ENCODE assay signal across 20 cellular contexts in the genomic region with DNA sequence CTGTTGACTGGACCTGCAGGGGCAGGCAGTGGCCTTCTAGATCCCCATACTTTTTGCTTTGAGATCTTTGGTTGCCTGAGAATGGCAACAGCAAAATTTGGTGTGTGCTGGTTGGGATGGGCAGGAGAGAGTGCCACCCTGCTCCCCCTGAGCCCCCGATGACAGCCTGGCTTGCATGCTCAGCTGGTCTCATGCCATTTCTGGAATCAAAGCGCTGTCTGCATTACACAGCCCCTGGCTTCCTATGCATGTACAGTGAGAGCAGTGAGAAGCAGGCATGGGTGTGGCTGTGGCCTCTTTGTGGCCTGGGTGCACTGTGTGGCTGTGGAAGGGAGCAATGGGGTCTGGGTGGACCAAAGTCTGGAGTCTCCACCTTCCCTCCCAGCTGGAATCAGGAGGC. TPM values are rescaled to one million over a fixed set of nuclear protein-coding genes. Genes with fewer than 3 reads are reported as not detected.
A peak's percentile ranks its signal among the peaks of the same experiment; 100 is the strongest.
DNase-seq lines count a peak whose midpoint lies in the region; ATAC-seq and TF ChIP-seq lines count a peak whose summit lies in the region.
"Had no signal": no experiment of that assay in that cellular context is flagged by ENCODE, and none has a peak within 500 bp of the region (broad histone marks: within the 10 kb centered on the region; RNA-seq: fewer than 3 reads in every experiment).

No MANE protein-coding gene starts in this region.

- H4K20me1 ChIP-seq in osteoblast (ENCODE audit: insufficient read depth, low read length), result no peaks in the 10 kb centered on the region
- H4K20me1 ChIP-seq: BLaER1 had no signal

- TF ChIP-seq CTCF in activated CD8-positive, alpha-beta T cell treated with anti-CD3 and anti-CD28 coated beads for 36 hours (IDR thresholded peaks at IDR 0.05), result no peak
- TF ChIP-seq CTCF in lower lobe of right lung (IDR thresholded peaks at IDR 0.05), result no peak
- no peak for TF ChIP-seq CTCF in osteoblast (IDR thresholded peaks at IDR 0.05; ENCODE audit: extremely low read depth, low read depth, low read length)

- CTCF ChIA-PET in activated CD8-positive, alpha-beta T cell treated with anti-CD3 and anti-CD28 coated beads, Interleukin-2, amount 10 ng/mL, durations not matched to agents 7 days and 5 days (lab: Charles Lee), result no interaction called here
- CTCF ChIA-PET in activated CD8-positive, alpha-beta T cell treated with anti-CD3 and anti-CD28 coated beads for 36 hours (lab: Charles Lee), result no interaction called here

- H3K79me2 ChIP-seq in osteoblast (ENCODE audit: insufficient read depth, low read length), result no peaks in the 10 kb centered on the region

- H3K27ac Mint-ChIP-seq in activated CD8-positive, alpha-beta T cell treated with anti-CD3 and anti-CD28 coated beads, Interleukin-2, amount 10 ng/mL, durations not matched to agents 7 days and 5 days, result no peak overlapping the region
- no peak overlapping the region for H3K27ac Mint-ChIP-seq in activated CD8-positive, alpha-beta T cell treated with anti-CD3 and anti-CD28 coated beads for 36 hours
- H3K27ac Mint-ChIP-seq: B cell; CD4-positive, CD25-positive, alpha-beta regulatory T cell; CD8-positive, alpha-beta T cell; GM23338; HFFc6 had no signal

- no peak overlapping the region for H3K4me3 Mint-ChIP-seq in activated CD8-positive, alpha-beta T cell treated with anti-CD3 and anti-CD28 coated beads, Interleukin-2, amount 10 ng/mL, durations not matched to agents 7 days and 5 days
- H3K4me3 Mint-ChIP-seq in activated CD8-positive, alpha-beta T cell treated with anti-CD3 and anti-CD28 coated beads for 36 hours, result no peak overlapping the region
- H3K4me3 Mint-ChIP-seq: B cell; CD4-positive, CD25-positive, alpha-beta regulatory T cell; CD8-positive, alpha-beta T cell; GM23338; HFFc6 had no signal

- H3K4me1 Mint-ChIP-seq in activated CD8-positive, alpha-beta T cell treated with anti-CD3 and anti-CD28 coated beads, Interleukin-2, amount 10 ng/mL, durations not matched to agents 7 days and 5 days (ENCODE audit: low read depth), result peaks cover 7% of the 10 kb centered on the region
- peaks cover 17% of the 10 kb centered on the region for H3K4me1 Mint-ChIP-seq in activated CD8-positive, alpha-beta T cell treated with anti-CD3 and anti-CD28 coated beads for 36 hours (ENCODE audit: low read depth)
- H3K4me1 Mint-ChIP-seq: B cell had no signal

- H3K36me3 ChIP-seq in lower lobe of right lung, result no peaks in the 10 kb centered on the region
- no peaks in the 10 kb centered on the region for H3K36me3 ChIP-seq in osteoblast (ENCODE audit: insufficient read depth, low read length)
- H3K36me3 ChIP-seq: BLaER1, HAP-1 had no signal

- H2AFZ ChIP-seq in osteoblast (ENCODE audit: low read length), result no peak overlapping the region
- H2AFZ ChIP-seq: GM23338 had no signal

- H3K4me3 ChIP-seq in lower lobe of right lung (no peak overlapping the region), osteoblast (ENCODE audit: insufficient read depth, low read length) (no peak overlapping the region)
- H3K4me3 ChIP-seq: BLaER1, GM23338, HAP-1 had no signal

- no peak overlapping the region for H3K27ac ChIP-seq in lower lobe of right lung
- no peak overlapping the region for H3K27ac ChIP-seq in osteoblast (ENCODE audit: low read depth, low read length)
- H3K27ac ChIP-seq: 22Rv1, BLaER1, C4-2B had no signal

- no peak overlapping the region for H3K4me2 ChIP-seq in osteoblast (ENCODE audit: insufficient read depth, low read length)
- H3K4me2 ChIP-seq: BLaER1, GM23338 had no signal

- no peak for DNase-seq in activated CD8-positive, alpha-beta T cell treated with anti-CD3 and anti-CD28 coated beads, Interleukin-2, amount 10 ng/mL, durations not matched to agents 7 days and 5 days
- no peak for DNase-seq in activated CD8-positive, alpha-beta T cell treated with anti-CD3 and anti-CD28 coated beads for 36 hours
- DNase-seq in left ventricle myocardium superior (peak; percentile 9), left cardiac atrium (no peak), lower lobe of right lung (peak; percentile 8), osteoblast (ENCODE audit: insufficient read length, low spot score, missing footprints) (peak; percentile 82), HuH-7.5 (ENCODE audit: low spot score) (no peak)
- DNase-seq: Caco-2; CD4-positive, CD25-positive, alpha-beta regulatory T cell; CD8-positive, alpha-beta T cell; DMS153; DND-41; HFFc6 had no signal

- H3K27me3 Mint-ChIP-seq in activated CD8-positive, alpha-beta T cell treated with anti-CD3 and anti-CD28 coated beads, Interleukin-2, amount 10 ng/mL, durations not matched to agents 7 days and 5 days (ENCODE audit: low read depth), result no peaks in the 10 kb centered on the region
- H3K27me3 Mint-ChIP-seq in activated CD8-positive, alpha-beta T cell treated with anti-CD3 and anti-CD28 coated beads for 36 hours, result no peaks in the 10 kb centered on the region
- H3K27me3 Mint-ChIP-seq: B cell; CD4-positive, CD25-positive, alpha-beta regulatory T cell had no signal

- no peaks in the 10 kb centered on the region for H3K9me3 ChIP-seq in lower lobe of right lung
- H3K9me3 ChIP-seq in osteoblast (ENCODE audit: low read depth, low read length), result no peaks in the 10 kb centered on the region
- H3K9me3 ChIP-seq: BLaER1, Caco-2, HAP-1 had no signal

- H3K27me3 ChIP-seq in lower lobe of right lung (ENCODE audit: low read depth) (no peaks in the 10 kb centered on the region), osteoblast (ENCODE audit: insufficient read depth, low read length) (no peaks in the 10 kb centered on the region)
- H3K27me3 ChIP-seq: BLaER1 had no signal

- ATAC-seq in activated CD8-positive, alpha-beta T cell treated with anti-CD3 and anti-CD28 coated beads, Interleukin-2, amount 10 ng/mL, durations not matched to agents 7 days and 5 days, result peak; percentile 43
- no peak for ATAC-seq in activated CD8-positive, alpha-beta T cell treated with anti-CD3 and anti-CD28 coated beads for 36 hours
- ATAC-seq in left ventricle myocardium superior, result no peak
- ATAC-seq in left cardiac atrium, result no peak
- ATAC-seq in lower lobe of right lung, result no peak
- no peak for ATAC-seq in GM18511 (IDR thresholded peaks at IDR 0.05; ENCODE audit: unreplicated experiment)
- ATAC-seq: CD8-positive, alpha-beta T cell; GM23338 had no signal

- intact Hi-C loops in activated CD8-positive, alpha-beta T cell treated with anti-CD3 and anti-CD28 coated beads for 36 hours (cut with micrococcal nuclease), result no loop called here
- intact Hi-C loops in left ventricle myocardium superior (cut with micrococcal nuclease), result no loop called here
- intact Hi-C loops in left cardiac atrium (cut with DNase I), result loop anchor here in 1 of 2 donors (10.0 kb wide), 1 partner anchor 209 kb away; no protein-coding TSS in a partner anchor
- intact Hi-C loops in lower lobe of right lung (cut with DNase I), result no loop called here

- H3K36me3 Mint-ChIP-seq in activated CD8-positive, alpha-beta T cell treated with anti-CD3 and anti-CD28 coated beads, Interleukin-2, amount 10 ng/mL, durations not matched to agents 7 days and 5 days (ENCODE audit: low read depth), result no peaks in the 10 kb centered on the region
- no peaks in the 10 kb centered on the region for H3K36me3 Mint-ChIP-seq in activated CD8-positive, alpha-beta T cell treated with anti-CD3 and anti-CD28 coated beads for 36 hours (ENCODE audit: low read depth)

- H3K4me1 ChIP-seq in lower lobe of right lung (peaks cover 17% of the 10 kb centered on the region), osteoblast (ENCODE audit: insufficient read depth, low read length) (no peaks in the 10 kb centered on the region)
- H3K4me1 ChIP-seq: Caco-2, HAP-1 had no signal

- no peaks in the 10 kb centered on the region for H3K9me3 Mint-ChIP-seq in activated CD8-positive, alpha-beta T cell treated with anti-CD3 and anti-CD28 coated beads, Interleukin-2, amount 10 ng/mL, durations not matched to agents 7 days and 5 days (ENCODE audit: insufficient read depth)
- H3K9me3 Mint-ChIP-seq in activated CD8-positive, alpha-beta T cell treated with anti-CD3 and anti-CD28 coated beads for 36 hours, result no peaks in the 10 kb centered on the region
- H3K9me3 Mint-ChIP-seq: CD4-positive, CD25-positive, alpha-beta regulatory T cell; CD8-positive, alpha-beta T cell; GM23338; HFFc6 had no signal

- POLR2A ChIA-PET in activated CD8-positive, alpha-beta T cell treated with anti-CD3 and anti-CD28 coated beads, Interleukin-2, amount 10 ng/mL, durations not matched to agents 7 days and 5 days (lab: Charles Lee), result no interaction called here
- POLR2A ChIA-PET in activated CD8-positive, alpha-beta T cell treated with anti-CD3 and anti-CD28 coated beads for 36 hours (lab: Charles Lee), result no interaction called here

RNA-seq across cellular contexts. Expression of gene NKD1, which starts 47.7 kb away (rescaled TPM):
- total RNA-seq in activated CD8-positive, alpha-beta T cell treated with anti-CD3 and anti-CD28 coated beads, Interleukin-2, amount 10 ng/mL, durations not matched to agents 7 days and 5 days, result under 1 TPM; 0.26 to 0.44 TPM
- 1 to 10 TPM; 1.9 to 3.6 TPM for total RNA-seq in activated CD8-positive, alpha-beta T cell treated with anti-CD3 and anti-CD28 coated beads for 36 hours
- total RNA-seq in left ventricle myocardium superior (0.59 TPM), left cardiac atrium (1 to 10 TPM; 1.0 to 1.9 TPM), lower lobe of right lung (30.7 TPM), osteoblast (under 0.01 TPM in 2 replicates)
- total RNA-seq: HFFc6 had no signal

Comparison
In these comparisons a context has a peak if more than half of its experiments do, and no peak if none do; other contexts are left out.
1. DNase-seq: peak in left ventricle myocardium superior (single experiment), lower lobe of right lung (single experiment) and osteoblast (single experiment); none in activated CD8-positive, alpha-beta T cell treated with anti-CD3 and anti-CD28 coated beads, Interleukin-2, amount 10 ng/mL, durations not matched to agents 7 days and 5 days (single experiment), activated CD8-positive, alpha-beta T cell treated with anti-CD3 and anti-CD28 coated beads for 36 hours (single experiment), left cardiac atrium (single experiment) and HuH-7.5 (single experiment).